ENCODE assay signal across 19 cellular contexts in genomic region chr4:132180020-132180427, GRCh38.
DNase-seq lines count a peak whose midpoint lies in the region; ATAC-seq, FAIRE-seq and TF ChIP-seq lines count a peak whose summit lies in the region.
"Had no signal": no experiment of that assay in that cellular context is flagged by ENCODE, and none has a peak within 500 bp of the region (broad histone marks: within the 10 kb centered on the region; RNA-seq: fewer than 3 reads in every experiment).

No MANE protein-coding gene starts in this region.

- H3K4me2 ChIP-seq in IMR-90 (ENCODE audit: low read depth, low read length) (peak overlapping the region; percentile 15; the same call in 1 of the 2 replicates), astrocyte (ENCODE audit: low read length) (peak overlapping the region; percentile 71)
- H3K4me2 ChIP-seq: A549 had no signal

- DNase-seq in ACHN (peak; percentile 64), IMR-90 (peak; percentile 80), astrocyte (ENCODE audit: low read depth) (peak; percentile 92), fibroblast of villous mesenchyme (ENCODE audit: low read depth) (peak; percentile 7), left ventricle myocardium inferior (no peak), right atrium auricular region (ENCODE audit: low spot score) (no peak), GM10266 (ENCODE audit: extremely low spot score) (no peak)
- DNase-seq in activated CD4-positive, alpha-beta T cell treated with anti-CD3 and anti-CD28 coated beads, Interleukin-2, amount 50 U/mL, for 1 hour = no peak
- DNase-seq: activated CD4-positive, CD25-positive, alpha-beta regulatory T cell; activated naive CD4-positive, alpha-beta T cell; central memory CD4-positive, alpha-beta T cell; GOT3; NCI-H1105; NCI-H2171 treated with DMSO at 0.1 percent for 48 hours; nephron progenitor cell; right lobe of liver; stimulated activated CD4-positive, alpha-beta T cell treated with anti-CD3 and anti-CD28 coated beads, Interleukin-4, amount 100 ng/mL, for 24 hours; upper lobe of right lung had no signal

- no peak for TF ChIP-seq RAD21 in IMR-90 (IDR thresholded peaks at IDR 0.05; ENCODE audit: low read length)

- H3K14ac ChIP-seq in IMR-90 (replicated peaks; ENCODE audit: low read depth, low read length) = no peak overlapping the region

- intact Hi-C loops in IMR-90 (cut with micrococcal nuclease) = no loop called here
- intact Hi-C loops in left ventricle myocardium inferior (cut with micrococcal nuclease) = no loop called here

- dilution Hi-C loops in IMR-90 (cut with HindIII; ENCODE audit: low sequenced_read_pairs, unreplicated experiment) = no loop called here

- ATAC-seq in IMR-90 (ENCODE audit: low read depth) = peak; percentile 86
- ATAC-seq: A549, right lobe of liver, upper lobe of right lung had no signal

- H3K9ac ChIP-seq in IMR-90 (ENCODE audit: low read depth, low read length) (no peak overlapping the region; the same call in 1 of the 2 replicates), astrocyte (ENCODE audit: low read length) (peak overlapping the region; percentile 44)

- H3K4me1 ChIP-seq in IMR-90 (ENCODE audit: control insufficient read depth, insufficient read depth, low read length) (no peaks in the 10 kb centered on the region), astrocyte (ENCODE audit: insufficient read depth, low read length) (peaks cover 8% of the 10 kb centered on the region), left ventricle myocardium inferior (no peaks in the 10 kb centered on the region), right atrium auricular region (no peaks in the 10 kb centered on the region)
- H3K4me1 ChIP-seq: A549, right lobe of liver, upper lobe of right lung had no signal

- H3K79me2 ChIP-seq in astrocyte (ENCODE audit: insufficient read depth, low read length) = no peaks in the 10 kb centered on the region

- no CpG with 5 or more reads among the region's 2 CpGs for WGBS in IMR-90 (ENCODE audit: extremely low coverage in 2 of 2, insufficient read length in 1 of 2), 2 experiments

- peak overlapping the region; percentile 5; the same call in 1 of the 2 replicates for H3K4ac ChIP-seq in IMR-90 (ENCODE audit: low read depth, low read length)

- H4K20me1 ChIP-seq in IMR-90 (ENCODE audit: insufficient read depth, low read length) = no peaks in the 10 kb centered on the region
- no peaks in the 10 kb centered on the region for H4K20me1 ChIP-seq in astrocyte (ENCODE audit: insufficient read depth, low read length)

- in situ Hi-C loops in ACHN (cut with HindIII; ENCODE audit: low pct_ligation_motif_present, low pct_unique_long_range_greater_than_20kb, low sequenced_read_pairs) (no loop called here), IMR-90 (cut with MboI; ENCODE audit: low sequenced_read_pairs) (no loop called here)

- H3K4me3 ChIP-seq in IMR-90 (ENCODE audit: insufficient read depth, low read depth, low read length) (peak overlapping the region; percentile 2; the same call in 1 of the 2 replicates), astrocyte (ENCODE audit: insufficient read depth, low read depth, low read length) (peak overlapping the region; percentile 10), fibroblast of villous mesenchyme (ENCODE audit: low read depth, low read length) (no peak overlapping the region), left ventricle myocardium inferior (no peak overlapping the region), right atrium auricular region (no peak overlapping the region)
- H3K4me3 ChIP-seq: A549, right lobe of liver, upper lobe of right lung had no signal

- H2BK15ac ChIP-seq in IMR-90 (ENCODE audit: low read depth, low read length) = no peak overlapping the region

- CTCF ChIA-PET in IMR-90 (lab: Yijun Ruan, JAX) = interaction anchor here (0.6 kb wide), 1 partner anchor 23 kb away, joined by 4 read pairs; no protein-coding TSS in a partner anchor

- POLR2A ChIA-PET in IMR-90 (lab: Charles Lee; ENCODE audit: unreplicated experiment) = no interaction called here

- no peaks in the 10 kb centered on the region for H3K4me1 Mint-ChIP-seq in astrocyte (ENCODE audit: low read depth, unreplicated experiment)
- H3K4me1 Mint-ChIP-seq: nephron progenitor cell had no signal

- no peak for TF ChIP-seq POLR2A in IMR-90 (IDR thresholded peaks at IDR 0.05; ENCODE audit: low read depth, low read length)

- H2BK120ac ChIP-seq in IMR-90 (ENCODE audit: low read depth, low read length) = peak overlapping the region; percentile 48

- H4K5ac ChIP-seq in IMR-90 (ENCODE audit: low read depth, low read length) = no peak overlapping the region

- no peak overlapping the region for H3K56ac ChIP-seq in IMR-90 (ENCODE audit: extremely low read depth, insufficient read depth, low read length)

- peak overlapping the region; percentile 72; the same call in 1 of the 2 replicates for H2BK20ac ChIP-seq in IMR-90 (ENCODE audit: low read depth, low read length)

- no TSS peak for BruUV-seq in IMR-90 (replicated peaks; lab: Mats Ljungman, UMichigan)

- H3K79me1 ChIP-seq in IMR-90 (ENCODE audit: low read depth in 1 of 2, low read length in 2 of 2) = no peaks in the 10 kb centered on the region

- H2AK5ac ChIP-seq in IMR-90 (ENCODE audit: low read depth, low read length) = no peak overlapping the region

- H3K9me3 Mint-ChIP-seq in astrocyte (ENCODE audit: unreplicated experiment) = no peaks in the 10 kb centered on the region

- H4K8ac ChIP-seq in IMR-90 (ENCODE audit: low read depth in 2 of 2, low read length in 2 of 2) = peak overlapping the region; percentile 20 to 46; a peak in 3 of 4 replicates

- H3K18ac ChIP-seq in IMR-90 (ENCODE audit: low read depth, low read length) = no peak overlapping the region; the same call in 1 of the 2 replicates

- no peaks in the 10 kb centered on the region for H3K9me1 ChIP-seq in IMR-90 (ENCODE audit: insufficient read depth, low read length)

- no peak overlapping the region for H3K27ac Mint-ChIP-seq in astrocyte (ENCODE audit: unreplicated experiment)
- H3K27ac Mint-ChIP-seq: nephron progenitor cell had no signal

- H3K36me3 ChIP-seq in IMR-90 (ENCODE audit: control insufficient read depth, insufficient read depth, low read length) (no peaks in the 10 kb centered on the region), astrocyte (ENCODE audit: insufficient read depth, low read length) (no peaks in the 10 kb centered on the region), left ventricle myocardium inferior (no peaks in the 10 kb centered on the region), right atrium auricular region (no peaks in the 10 kb centered on the region)
- H3K36me3 ChIP-seq: right lobe of liver, upper lobe of right lung had no signal

- H3K9me3 ChIP-seq in IMR-90 (ENCODE audit: control insufficient read depth, insufficient read depth, low read length) (peaks cover 5% of the 10 kb centered on the region; the same call in 1 of the 2 replicates), astrocyte (ENCODE audit: insufficient read depth, low read depth, low read length) (no peaks in the 10 kb centered on the region), left ventricle myocardium inferior (replicated peaks) (peaks cover 36% of the 10 kb centered on the region), right atrium auricular region (peaks cover 0 to 6% of the 10 kb centered on the region in 2 donors)
- H3K9me3 ChIP-seq: A549, right lobe of liver, upper lobe of right lung had no signal

- FAIRE-seq in astrocyte (lab: Jason Lieb, UNC) = no peak
- FAIRE-seq: A549 had no signal

- H2BK5ac ChIP-seq in IMR-90 (ENCODE audit: low read depth, low read length, poor library complexity, severe bottlenecking) = peak overlapping the region; percentile 92

- no peak overlapping the region for H3K4me3 Mint-ChIP-seq in astrocyte (ENCODE audit: unreplicated experiment)
- H3K4me3 Mint-ChIP-seq: nephron progenitor cell had no signal

- H3K27ac ChIP-seq in IMR-90 (ENCODE audit: insufficient read depth, low read length) (no peak overlapping the region), astrocyte (ENCODE audit: low read depth, low read length) (peak overlapping the region; percentile 83), left ventricle myocardium inferior (replicated peaks) (no peak overlapping the region), right atrium auricular region (no peak overlapping the region)
- H3K27ac ChIP-seq: A549, right lobe of liver, upper lobe of right lung had no signal

- H3K27me3 ChIP-seq in IMR-90 (ENCODE audit: control insufficient read depth, insufficient read depth, low read length) (no peaks in the 10 kb centered on the region), astrocyte (ENCODE audit: insufficient read depth, low read length) (no peaks in the 10 kb centered on the region), left ventricle myocardium inferior (ENCODE audit: low read depth) (no peaks in the 10 kb centered on the region), right atrium auricular region (no peaks in the 10 kb centered on the region)
- H3K27me3 ChIP-seq: right lobe of liver, upper lobe of right lung had no signal

- no peaks in the 10 kb centered on the region for H3K36me3 Mint-ChIP-seq in astrocyte (ENCODE audit: low read depth, unreplicated experiment)

- H3K27me3 Mint-ChIP-seq in astrocyte (ENCODE audit: low read depth, unreplicated experiment) = no peaks in the 10 kb centered on the region

- H2AK9ac ChIP-seq in IMR-90 (replicated peaks; ENCODE audit: low read depth, low read length, poor library complexity) = no peak overlapping the region

- H3K23ac ChIP-seq in IMR-90 (ENCODE audit: low read depth, low read length) = no peak overlapping the region

- TF ChIP-seq CTCF in IMR-90 (conservative IDR thresholded peaks at IDR 0.05; ENCODE audit: low read depth, low read length) (no peak), astrocyte (IDR thresholded peaks at IDR 0.05; ENCODE audit: insufficient read depth, low read depth, low read length) (no peak), fibroblast of villous mesenchyme (IDR thresholded peaks at IDR 0.05; ENCODE audit: insufficient read depth, low read depth, low read length) (no peak), left ventricle myocardium inferior (IDR thresholded peaks at IDR 0.05; ENCODE audit: borderline replicate concordance) (no peak), right atrium auricular region (IDR thresholded peaks at IDR 0.05) (no peak), GM10266 (IDR thresholded peaks at IDR 0.05; ENCODE audit: control insufficient read depth, insufficient read depth, low read depth, missing control alignments) (no peak)

- peak overlapping the region; percentile 39; the same call in 1 of the 2 replicates for H4K91ac ChIP-seq in IMR-90 (ENCODE audit: insufficient read depth, low read depth, low read length)

- no peak overlapping the region for H2AFZ ChIP-seq in IMR-90 (replicated peaks; ENCODE audit: low read length, poor library complexity)
- no peak overlapping the region for H2AFZ ChIP-seq in astrocyte (ENCODE audit: low read depth, low read length)

TF ChIP-seq in IMR-90, 13 proteins besides CTCF, POLR2A, EP300 and RAD21:
- no peak for TF ChIP-seq CEBPB (IDR thresholded peaks at IDR 0.05; ENCODE audit: low read depth, low read length)
- no peak for TF ChIP-seq SMC3 (IDR thresholded peaks at IDR 0.05; ENCODE audit: low read depth, low read length)
- TF ChIP-seq FOS (IDR thresholded peaks at IDR 0.05; ENCODE audit: low read depth, low read length) = peak; percentile 40; the same call in 1 of the 2 replicates
- TF ChIP-seq MAFK (IDR thresholded peaks at IDR 0.05; ENCODE audit: low read depth, low read length) = no peak
- no peak for TF ChIP-seq MAZ (IDR thresholded peaks at IDR 0.05; ENCODE audit: borderline replicate concordance, low read depth, low read length)
- TF ChIP-seq RCOR1 (IDR thresholded peaks at IDR 0.05; ENCODE audit: insufficient replicate concordance, low read length) = no peak

Comparison
In these comparisons a context has a peak if more than half of its experiments do, and no peak if none do; other contexts are left out.
1. DNase-seq: peak in ACHN (single experiment), IMR-90 (single experiment), astrocyte (single experiment) and fibroblast of villous mesenchyme (single experiment); none in left ventricle myocardium inferior (single experiment), activated CD4-positive, alpha-beta T cell treated with anti-CD3 and anti-CD28 coated beads, Interleukin-2, amount 50 U/mL, for 1 hour (single experiment), right atrium auricular region (single experiment) and GM10266 (single experiment).
2. H3K4me3 ChIP-seq: peak in IMR-90 (single experiment) and astrocyte (single experiment); none in fibroblast of villous mesenchyme (single experiment), left ventricle myocardium inferior (single experiment) and right atrium auricular region (0 of 2).